ENCODE assay signal across 1 cellular context in the genomic region with DNA sequence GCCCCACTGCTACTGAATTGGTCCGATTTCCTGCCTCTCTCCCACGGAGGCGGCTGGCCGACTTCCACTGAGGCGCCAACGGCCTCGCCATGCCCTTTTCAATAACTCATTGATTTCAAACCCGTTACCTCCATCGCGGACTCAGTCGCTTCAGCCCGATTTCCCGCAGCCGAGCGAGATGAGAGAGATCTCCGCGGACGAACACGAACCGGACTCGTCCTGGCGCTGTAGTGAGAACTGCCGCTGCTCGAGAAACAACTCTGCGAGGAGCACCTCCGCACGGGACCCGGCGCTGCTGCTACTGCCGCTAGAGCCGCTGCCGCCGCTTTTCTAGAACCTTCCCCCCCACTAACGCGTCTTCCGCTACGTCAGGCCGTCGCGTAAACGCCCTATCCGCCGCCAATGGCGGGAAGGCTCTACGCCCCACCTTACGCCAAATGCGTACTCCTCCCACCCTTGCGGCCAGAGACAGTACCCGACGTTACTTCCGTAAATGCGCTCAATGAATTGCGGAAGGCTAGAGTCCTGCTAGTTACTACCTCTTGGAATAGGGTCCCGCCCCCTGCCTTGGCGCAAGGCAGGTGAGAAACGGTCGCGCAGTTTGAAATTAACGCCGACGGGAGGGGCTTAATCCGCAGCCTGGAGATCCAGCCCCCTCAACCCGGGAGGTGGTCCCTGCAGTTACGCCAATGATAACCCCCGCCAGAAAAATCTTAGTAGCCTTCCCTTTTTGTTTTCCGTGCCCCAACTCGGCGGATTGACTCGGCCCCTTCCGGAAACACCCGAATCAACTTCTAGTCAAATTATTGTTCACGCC.
A peak's percentile ranks its signal among the peaks of the same experiment; 100 is the strongest.
TF ChIP-seq lines count a peak whose summit lies in the region.

A gene (minus strand): TSS at position 303 of the 817 bp plus-strand sequence. CDS start 169 bp downstream, at position 134.

TF ChIP-seq in K562, 482 proteins besides CTCF, POLR2A, EP300 and RAD21 (continued from another document and continues in another):
- TF ChIP-seq RBM22 (IDR thresholded peaks at IDR 0.05; ENCODE audit: low read depth, low read length, poor library complexity, severe bottlenecking), result peak; percentile 95
- TF ChIP-seq, protein P1, sequence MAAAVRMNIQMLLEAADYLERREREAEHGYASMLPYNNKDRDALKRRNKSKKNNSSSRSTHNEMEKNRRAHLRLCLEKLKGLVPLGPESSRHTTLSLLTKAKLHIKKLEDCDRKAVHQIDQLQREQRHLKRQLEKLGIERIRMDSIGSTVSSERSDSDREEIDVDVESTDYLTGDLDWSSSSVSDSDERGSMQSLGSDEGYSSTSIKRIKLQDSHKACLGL (CRISPR knock-in tag; IDR thresholded peaks at IDR 0.05; ENCODE audit: borderline replicate concordance, poor library complexity, severe bottlenecking), result peak; percentile 45
- peak; percentile 99 for TF ChIP-seq KDM5B (IDR thresholded peaks at IDR 0.05; ENCODE audit: insufficient replicate concordance, low read depth, low read length)
- TF ChIP-seq PHTF2 (CRISPR knock-in tag; IDR thresholded peaks at IDR 0.05), result no peak
- TF ChIP-seq NFIC (IDR thresholded peaks at IDR 0.05), result peak; percentile 72
- no peak for TF ChIP-seq JUNB (CRISPR knock-in tag; conservative IDR thresholded peaks at IDR 0.05)
- TF ChIP-seq CBFA2T3 (IDR thresholded peaks at IDR 0.05), result peak; percentile 10; the same call in 1 of the 2 replicates
- TF ChIP-seq TCFL5 (CRISPR knock-in tag; conservative IDR thresholded peaks at IDR 0.05), result no peak
- no peak for TF ChIP-seq NFE2 (IDR thresholded peaks at IDR 0.05; ENCODE audit: low read depth)
- TF ChIP-seq RBM17 (IDR thresholded peaks at IDR 0.05; ENCODE audit: borderline replicate concordance, low read depth, low read length), result no peak
- peak; percentile 94 for TF ChIP-seq CREM (IDR thresholded peaks at IDR 0.05; ENCODE audit: low read depth)
- TF ChIP-seq, protein P2, sequence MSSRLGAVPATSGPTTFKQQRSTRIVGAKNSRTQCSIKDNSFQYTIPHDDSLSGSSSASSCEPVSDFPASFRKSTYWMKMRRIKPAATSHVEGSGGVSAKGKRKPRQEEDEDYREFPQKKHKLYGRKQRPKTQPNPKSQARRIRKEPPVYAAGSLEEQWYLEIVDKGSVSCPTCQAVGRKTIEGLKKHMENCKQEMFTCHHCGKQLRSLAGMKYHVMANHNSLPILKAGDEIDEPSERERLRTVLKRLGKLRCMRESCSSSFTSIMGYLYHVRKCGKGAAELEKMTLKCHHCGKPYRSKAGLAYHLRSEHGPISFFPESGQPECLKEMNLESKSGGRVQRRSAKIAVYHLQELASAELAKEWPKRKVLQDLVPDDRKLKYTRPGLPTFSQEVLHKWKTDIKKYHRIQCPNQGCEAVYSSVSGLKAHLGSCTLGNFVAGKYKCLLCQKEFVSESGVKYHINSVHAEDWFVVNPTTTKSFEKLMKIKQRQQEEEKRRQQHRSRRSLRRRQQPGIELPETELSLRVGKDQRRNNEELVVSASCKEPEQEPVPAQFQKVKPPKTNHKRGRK (tag; IDR thresholded peaks at IDR 0.05), result no peak
- TF ChIP-seq ATF1 (CRISPR knock-in tag; IDR thresholded peaks at IDR 0.05), result no peak; the same call in none of the 2 replicates
- peak; percentile 97 for TF ChIP-seq ATF1 (tag; IDR thresholded peaks at IDR 0.05)
- TF ChIP-seq SP2 (IDR thresholded peaks at IDR 0.05; ENCODE audit: extremely low read depth, low read depth, low read length, poor library complexity, severe bottlenecking), result no peak
- TF ChIP-seq HDAC6 (IDR thresholded peaks at IDR 0.05; ENCODE audit: low read depth, low read length), result no peak
- TF ChIP-seq, protein P3, sequence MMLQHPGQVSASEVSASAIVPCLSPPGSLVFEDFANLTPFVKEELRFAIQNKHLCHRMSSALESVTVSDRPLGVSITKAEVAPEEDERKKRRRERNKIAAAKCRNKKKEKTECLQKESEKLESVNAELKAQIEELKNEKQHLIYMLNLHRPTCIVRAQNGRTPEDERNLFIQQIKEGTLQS (IDR thresholded peaks at IDR 0.05), result no peak
- TF ChIP-seq, protein P3 (CRISPR knock-in tag; conservative IDR thresholded peaks at IDR 0.05), result peak; percentile 81; the same call in 1 of the 2 replicates
- TF ChIP-seq ZBTB7A (IDR thresholded peaks at IDR 0.05; ENCODE audit: borderline replicate concordance, control insufficient read depth, low read depth, low read length), result no peak; the same call in 1 of the 2 replicates
- no peak for TF ChIP-seq ZNF436 (CRISPR knock-in tag; IDR thresholded peaks at IDR 0.05)
- TF ChIP-seq ZNF121 (CRISPR knock-in tag; conservative IDR thresholded peaks at IDR 0.05), result peak; percentile 57; the same call in 1 of the 2 replicates
- TF ChIP-seq, protein P4, sequence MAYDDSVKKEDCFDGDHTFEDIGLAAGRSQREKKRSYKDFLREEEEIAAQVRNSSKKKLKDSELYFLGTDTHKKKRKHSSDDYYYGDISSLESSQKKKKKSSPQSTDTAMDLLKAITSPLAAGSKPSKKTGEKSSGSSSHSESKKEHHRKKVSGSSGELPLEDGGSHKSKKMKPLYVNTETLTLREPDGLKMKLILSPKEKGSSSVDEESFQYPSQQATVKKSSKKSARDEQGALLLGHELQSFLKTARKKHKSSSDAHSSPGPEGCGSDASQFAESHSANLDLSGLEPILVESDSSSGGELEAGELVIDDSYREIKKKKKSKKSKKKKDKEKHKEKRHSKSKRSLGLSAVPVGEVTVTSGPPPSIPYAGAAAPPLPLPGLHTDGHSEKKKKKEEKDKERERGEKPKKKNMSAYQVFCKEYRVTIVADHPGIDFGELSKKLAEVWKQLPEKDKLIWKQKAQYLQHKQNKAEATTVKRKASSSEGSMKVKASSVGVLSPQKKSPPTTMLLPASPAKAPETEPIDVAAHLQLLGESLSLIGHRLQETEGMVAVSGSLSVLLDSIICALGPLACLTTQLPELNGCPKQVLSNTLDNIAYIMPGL (CRISPR knock-in tag; IDR thresholded peaks at IDR 0.05), result peak; percentile 61; the same call in 1 of the 2 replicates
- no peak for TF ChIP-seq FOSL1 (tag; conservative IDR thresholded peaks at IDR 0.05)
- TF ChIP-seq SNIP1 (IDR thresholded peaks at IDR 0.05; ENCODE audit: low read depth), result no peak
- TF ChIP-seq POLR2G (IDR thresholded peaks at IDR 0.05; ENCODE audit: low read depth, low read length), result peak; percentile 99
- TF ChIP-seq FOXK2 (conservative IDR thresholded peaks at IDR 0.05 in 1 of 2, IDR thresholded peaks at IDR 0.05 in 1 of 2; ENCODE audit: low read depth in 2 of 2), result no peak; a peak in 2 of 4 replicates
- TF ChIP-seq, protein P5, sequence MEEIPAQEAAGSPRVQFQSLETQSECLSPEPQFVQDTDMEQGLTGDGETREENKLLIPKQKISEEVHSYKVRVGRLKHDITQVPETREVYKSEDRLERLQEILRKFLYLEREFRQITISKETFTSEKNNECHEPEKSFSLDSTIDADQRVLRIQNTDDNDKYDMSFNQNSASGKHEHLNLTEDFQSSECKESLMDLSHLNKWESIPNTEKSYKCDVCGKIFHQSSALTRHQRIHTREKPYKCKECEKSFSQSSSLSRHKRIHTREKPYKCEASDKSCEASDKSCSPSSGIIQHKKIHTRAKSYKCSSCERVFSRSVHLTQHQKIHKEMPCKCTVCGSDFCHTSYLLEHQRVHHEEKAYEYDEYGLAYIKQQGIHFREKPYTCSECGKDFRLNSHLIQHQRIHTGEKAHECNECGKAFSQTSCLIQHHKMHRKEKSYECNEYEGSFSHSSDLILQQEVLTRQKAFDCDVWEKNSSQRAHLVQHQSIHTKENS (CRISPR knock-in tag; IDR thresholded peaks at IDR 0.05), result no peak
- TF ChIP-seq CCNT2 (IDR thresholded peaks at IDR 0.05; ENCODE audit: borderline replicate concordance, extremely low read depth, insufficient read length, low read depth, low read length), result no peak
- TF ChIP-seq, protein P6, sequence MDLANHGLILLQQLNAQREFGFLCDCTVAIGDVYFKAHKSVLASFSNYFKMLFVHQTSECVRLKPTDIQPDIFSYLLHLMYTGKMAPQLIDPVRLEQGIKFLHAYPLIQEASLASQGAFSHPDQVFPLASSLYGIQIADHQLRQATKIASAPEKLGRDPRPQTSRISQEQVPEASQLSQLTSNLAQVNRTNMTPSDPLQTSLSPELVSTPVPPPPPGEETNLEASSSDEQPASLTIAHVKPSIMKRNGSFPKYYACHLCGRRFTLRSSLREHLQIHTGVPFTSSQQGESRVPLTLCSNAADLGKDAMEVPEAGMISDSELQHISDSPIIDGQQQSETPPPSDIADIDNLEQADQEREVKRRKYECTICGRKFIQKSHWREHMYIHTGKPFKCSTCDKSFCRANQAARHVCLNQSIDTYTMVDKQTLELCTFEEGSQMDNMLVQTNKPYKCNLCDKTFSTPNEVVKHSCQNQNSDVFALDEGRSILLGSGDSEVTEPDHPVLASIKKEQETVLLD (IDR thresholded peaks at IDR 0.05), result 0 out of 2 replicates have a peak, but pooled peaks have one; percentile 47
- TF ChIP-seq, protein P7, sequence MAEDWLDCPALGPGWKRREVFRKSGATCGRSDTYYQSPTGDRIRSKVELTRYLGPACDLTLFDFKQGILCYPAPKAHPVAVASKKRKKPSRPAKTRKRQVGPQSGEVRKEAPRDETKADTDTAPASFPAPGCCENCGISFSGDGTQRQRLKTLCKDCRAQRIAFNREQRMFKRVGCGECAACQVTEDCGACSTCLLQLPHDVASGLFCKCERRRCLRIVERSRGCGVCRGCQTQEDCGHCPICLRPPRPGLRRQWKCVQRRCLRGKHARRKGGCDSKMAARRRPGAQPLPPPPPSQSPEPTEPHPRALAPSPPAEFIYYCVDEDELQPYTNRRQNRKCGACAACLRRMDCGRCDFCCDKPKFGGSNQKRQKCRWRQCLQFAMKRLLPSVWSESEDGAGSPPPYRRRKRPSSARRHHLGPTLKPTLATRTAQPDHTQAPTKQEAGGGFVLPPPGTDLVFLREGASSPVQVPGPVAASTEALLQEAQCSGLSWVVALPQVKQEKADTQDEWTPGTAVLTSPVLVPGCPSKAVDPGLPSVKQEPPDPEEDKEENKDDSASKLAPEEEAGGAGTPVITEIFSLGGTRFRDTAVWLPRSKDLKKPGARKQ (CRISPR knock-in tag; IDR thresholded peaks at IDR 0.05), result no peak
- no peak for TF ChIP-seq ZNF224 (CRISPR knock-in tag; IDR thresholded peaks at IDR 0.05)
- no peak for TF ChIP-seq OTX1 (CRISPR knock-in tag; IDR thresholded peaks at IDR 0.05)
- TF ChIP-seq GATA2 (CRISPR knock-in tag; IDR thresholded peaks at IDR 0.05), result no peak
- TF ChIP-seq MBD2 (IDR thresholded peaks at IDR 0.05; ENCODE audit: borderline replicate concordance, low read depth), result peak; percentile 83
- no peak for TF ChIP-seq ZNF232 (CRISPR knock-in tag; IDR thresholded peaks at IDR 0.05)
- TF ChIP-seq, protein P8, sequence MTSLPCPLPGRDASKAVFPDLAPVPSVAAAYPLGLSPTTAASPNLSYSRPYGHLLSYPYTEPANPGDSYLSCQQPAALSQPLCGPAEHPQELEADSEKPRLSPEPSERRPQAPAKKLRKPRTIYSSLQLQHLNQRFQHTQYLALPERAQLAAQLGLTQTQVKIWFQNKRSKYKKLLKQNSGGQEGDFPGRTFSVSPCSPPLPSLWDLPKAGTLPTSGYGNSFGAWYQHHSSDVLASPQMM (CRISPR knock-in tag; IDR thresholded peaks at IDR 0.05), result no peak
- TF ChIP-seq JUND (IDR thresholded peaks at IDR 0.05; ENCODE audit: borderline replicate concordance, low read depth, low read length), result peak; percentile 51; the same call in 1 of the 2 replicates
- TF ChIP-seq JUND (tag; IDR thresholded peaks at IDR 0.05; ENCODE audit: borderline replicate concordance, low read depth, low read length), result no peak; the same call in 2 of the 3 replicates
- TF ChIP-seq EZH2 (IDR thresholded peaks at IDR 0.05; ENCODE audit: borderline replicate concordance, low read depth, low read length), result no peak
- TF ChIP-seq HDAC8 (tag; IDR thresholded peaks at IDR 0.05), result no peak
- TF ChIP-seq SMAD4 (CRISPR knock-in tag; conservative IDR thresholded peaks at IDR 0.05), result no peak
- peak; percentile 60 for TF ChIP-seq EP400 (IDR thresholded peaks at IDR 0.05)
- 0 out of 2 replicates have a peak, but pooled peaks have one; percentile 48 for TF ChIP-seq HIVEP1 (CRISPR knock-in tag; IDR thresholded peaks at IDR 0.05)
- TF ChIP-seq PHF8 (IDR thresholded peaks at IDR 0.05; ENCODE audit: borderline replicate concordance, low read length), result peak; percentile 88
- TF ChIP-seq KDM1A (IDR thresholded peaks at IDR 0.05), result peak in 1 of 2 experiments; percentile 2; a peak in 1 of 4 replicates
- TF ChIP-seq MECOM (CRISPR knock-in tag; IDR thresholded peaks at IDR 0.05), result no peak
- no peak for TF ChIP-seq MCM5 (IDR thresholded peaks at IDR 0.05; ENCODE audit: low read depth)
- no peak for TF ChIP-seq TBP (optimal IDR thresholded peaks at IDR 0.05; ENCODE audit: low read depth, low read length)
- TF ChIP-seq, protein P9, sequence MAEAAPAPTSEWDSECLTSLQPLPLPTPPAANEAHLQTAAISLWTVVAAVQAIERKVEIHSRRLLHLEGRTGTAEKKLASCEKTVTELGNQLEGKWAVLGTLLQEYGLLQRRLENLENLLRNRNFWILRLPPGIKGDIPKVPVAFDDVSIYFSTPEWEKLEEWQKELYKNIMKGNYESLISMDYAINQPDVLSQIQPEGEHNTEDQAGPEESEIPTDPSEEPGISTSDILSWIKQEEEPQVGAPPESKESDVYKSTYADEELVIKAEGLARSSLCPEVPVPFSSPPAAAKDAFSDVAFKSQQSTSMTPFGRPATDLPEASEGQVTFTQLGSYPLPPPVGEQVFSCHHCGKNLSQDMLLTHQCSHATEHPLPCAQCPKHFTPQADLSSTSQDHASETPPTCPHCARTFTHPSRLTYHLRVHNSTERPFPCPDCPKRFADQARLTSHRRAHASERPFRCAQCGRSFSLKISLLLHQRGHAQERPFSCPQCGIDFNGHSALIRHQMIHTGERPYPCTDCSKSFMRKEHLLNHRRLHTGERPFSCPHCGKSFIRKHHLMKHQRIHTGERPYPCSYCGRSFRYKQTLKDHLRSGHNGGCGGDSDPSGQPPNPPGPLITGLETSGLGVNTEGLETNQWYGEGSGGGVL (CRISPR knock-in tag; IDR thresholded peaks at IDR 0.05), result no peak
- peak in 1 of 2 experiments; percentile 81; a peak in 2 of 4 replicates for TF ChIP-seq SIN3A (IDR thresholded peaks at IDR 0.05; ENCODE audit: borderline replicate concordance in 2 of 2, control insufficient read depth in 1 of 2, low read depth in 2 of 2, low read length in 2 of 2)
- TF ChIP-seq ETV6 (IDR thresholded peaks at IDR 0.05; ENCODE audit: borderline replicate concordance in 1 of 2, low read depth in 2 of 2, low read length in 1 of 2), result no peak
- TF ChIP-seq ETV6 (CRISPR knock-in tag; IDR thresholded peaks at IDR 0.05; ENCODE audit: borderline replicate concordance), result no peak
- TF ChIP-seq TSC22D4 (tag; IDR thresholded peaks at IDR 0.05), result no peak
- TF ChIP-seq ZNF696 (CRISPR knock-in tag; conservative IDR thresholded peaks at IDR 0.05), result no peak
- TF ChIP-seq, protein P10, sequence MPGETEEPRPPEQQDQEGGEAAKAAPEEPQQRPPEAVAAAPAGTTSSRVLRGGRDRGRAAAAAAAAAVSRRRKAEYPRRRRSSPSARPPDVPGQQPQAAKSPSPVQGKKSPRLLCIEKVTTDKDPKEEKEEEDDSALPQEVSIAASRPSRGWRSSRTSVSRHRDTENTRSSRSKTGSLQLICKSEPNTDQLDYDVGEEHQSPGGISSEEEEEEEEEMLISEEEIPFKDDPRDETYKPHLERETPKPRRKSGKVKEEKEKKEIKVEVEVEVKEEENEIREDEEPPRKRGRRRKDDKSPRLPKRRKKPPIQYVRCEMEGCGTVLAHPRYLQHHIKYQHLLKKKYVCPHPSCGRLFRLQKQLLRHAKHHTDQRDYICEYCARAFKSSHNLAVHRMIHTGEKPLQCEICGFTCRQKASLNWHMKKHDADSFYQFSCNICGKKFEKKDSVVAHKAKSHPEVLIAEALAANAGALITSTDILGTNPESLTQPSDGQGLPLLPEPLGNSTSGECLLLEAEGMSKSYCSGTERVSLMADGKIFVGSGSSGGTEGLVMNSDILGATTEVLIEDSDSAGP (CRISPR knock-in tag; IDR thresholded peaks at IDR 0.05), result no peak
